ENCODE assay signal across 15 cellular contexts in the genomic region with DNA sequence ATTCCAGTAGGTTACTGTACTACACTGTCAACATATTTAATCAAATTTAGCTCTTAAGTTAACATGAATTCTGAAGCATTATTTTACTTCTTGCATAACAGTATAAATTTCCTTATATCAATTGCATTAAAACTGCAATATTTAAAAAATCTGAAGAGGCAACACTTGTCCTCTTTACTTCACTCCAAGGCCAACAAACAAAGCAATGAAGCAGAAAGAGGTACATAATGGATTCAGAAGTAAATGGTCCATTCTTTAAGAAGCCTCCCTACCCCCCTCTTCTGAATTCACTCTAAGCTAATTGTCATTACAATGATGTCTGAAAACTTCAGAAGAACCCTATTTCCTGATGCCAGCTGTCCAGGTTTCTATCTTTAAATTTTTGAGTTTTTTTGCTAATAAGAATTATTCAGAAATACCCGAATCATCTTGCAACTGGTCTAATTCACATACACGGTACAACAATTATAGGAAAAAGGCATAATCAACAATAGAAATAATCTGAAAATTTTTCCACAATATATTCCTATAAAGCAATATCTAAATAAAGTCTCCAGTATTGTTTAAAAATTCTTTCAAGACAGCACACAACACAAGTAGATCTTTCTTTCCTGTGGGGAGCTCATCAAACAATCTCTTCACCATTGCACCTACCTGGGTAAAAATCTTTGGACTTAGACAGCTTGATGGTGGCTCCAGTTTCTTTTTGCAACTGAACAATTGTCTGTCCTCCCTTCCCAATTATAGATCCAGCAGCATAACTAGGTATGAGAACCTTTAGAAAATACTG. TPM values are rescaled to one million over a fixed set of nuclear protein-coding genes. Genes with fewer than 3 reads are reported as not detected.
A peak's percentile ranks its signal among the peaks of the same experiment; 100 is the strongest.
DNase-seq lines count a peak whose midpoint lies in the region; ATAC-seq and TF ChIP-seq lines count a peak whose summit lies in the region.
"Had no signal": no experiment of that assay in that cellular context is flagged by ENCODE, and none has a peak within 500 bp of the region (broad histone marks: within the 10 kb centered on the region; RNA-seq: fewer than 3 reads in every experiment).

No MANE protein-coding gene starts in this region.

- no peak for TF ChIP-seq POLR2A in thyroid gland (IDR thresholded peaks at IDR 0.05)

- H3K4me1 Mint-ChIP-seq in GM23338 (peaks cover 33% of the 10 kb centered on the region), chondrocyte (ENCODE audit: low read depth) (peaks cover 22% of the 10 kb centered on the region)

- no peak overlapping the region for H3K27ac ChIP-seq in GM23338 (ENCODE audit: low read depth)
- H3K27ac ChIP-seq in lower lobe of right lung: no peak overlapping the region
- H3K27ac ChIP-seq in thyroid gland: no peak overlapping the region

- H3K36me3 Mint-ChIP-seq in GM23338 (ENCODE audit: low read depth) (no peaks in the 10 kb centered on the region), chondrocyte (ENCODE audit: low read depth) (no peaks in the 10 kb centered on the region)

- 0 out of 2 replicates have a peak, but pooled peaks cover 6% of the 10 kb centered on the region for H3K27me3 ChIP-seq in GM23338 (ENCODE audit: insufficient read depth)
- no peaks in the 10 kb centered on the region for H3K27me3 ChIP-seq in lower lobe of right lung (ENCODE audit: low read depth)
- H3K27me3 ChIP-seq in thyroid gland: no peaks in the 10 kb centered on the region

- H3K36me3 ChIP-seq in GM23338 (ENCODE audit: insufficient read depth) (no peaks in the 10 kb centered on the region), lower lobe of right lung (no peaks in the 10 kb centered on the region), thyroid gland (no peaks in the 10 kb centered on the region)
- H3K36me3 ChIP-seq: esophagus squamous epithelium had no signal

- no peak overlapping the region for H2AFZ ChIP-seq in GM23338

- H3K27me3 Mint-ChIP-seq in GM23338 (ENCODE audit: insufficient read depth, low read depth, poor library complexity): peaks cover 7% of the 10 kb centered on the region
- peaks cover 12% of the 10 kb centered on the region for H3K27me3 Mint-ChIP-seq in chondrocyte (ENCODE audit: low read depth)

- H3K4me3 ChIP-seq in GM23338 (peak overlapping the region; percentile 82), fibroblast of pulmonary artery (replicated peaks; ENCODE audit: low read depth, low read length) (peak overlapping the region; percentile 77), lower lobe of right lung (no peak overlapping the region), thyroid gland (replicated peaks in 1 of 3) (no peak overlapping the region)

- no peaks in the 10 kb centered on the region for H3K9me3 Mint-ChIP-seq in GM23338
- H3K9me3 Mint-ChIP-seq in chondrocyte (ENCODE audit: low read depth): no peaks in the 10 kb centered on the region

- H3K4me3 Mint-ChIP-seq in GM23338 (peak overlapping the region; percentile 96), chondrocyte (ENCODE audit: unreplicated experiment) (no peak overlapping the region)

- H3K27ac Mint-ChIP-seq in GM23338 (peak overlapping the region; percentile 31; the same call in 1 of the 2 replicates), chondrocyte (ENCODE audit: unreplicated experiment) (no peak overlapping the region)
- H3K27ac Mint-ChIP-seq: activated naive CD4-positive, alpha-beta T cell treated with anti-CD3 and anti-CD28 coated beads, Interleukin-2, amount 50 U/mL, for 72 hours had no signal

- peaks cover 21% of the 10 kb centered on the region for H3K79me2 ChIP-seq in GM23338 (replicated peaks; ENCODE audit: insufficient read depth)

- no peak for TF ChIP-seq CTCF in GM23338 (conservative IDR thresholded peaks at IDR 0.05; ENCODE audit: low read depth in 2 of 2)
- TF ChIP-seq CTCF in fibroblast of pulmonary artery (IDR thresholded peaks at IDR 0.05; ENCODE audit: low read length, missing control alignments): no peak
- TF ChIP-seq CTCF in chondrocyte (IDR thresholded peaks at IDR 0.05): no peak
- TF ChIP-seq CTCF in lower lobe of right lung (IDR thresholded peaks at IDR 0.05): no peak
- TF ChIP-seq CTCF in thyroid gland (IDR thresholded peaks at IDR 0.05): no peak

- no peaks in the 10 kb centered on the region for H3F3A ChIP-seq in GM23338 (replicated peaks; ENCODE audit: low read depth)

- DNase-seq in GM23338 (ENCODE audit: low spot score) (peak; percentile 15), NCI-H446 treated with DMSO at 0.1 percent for 48 hours (lab: John Stamatoyannopoulos, UW) (peak; percentile 34), fibroblast of pulmonary artery (ENCODE audit: low read depth) (no peak), pons (ENCODE audit: low spot score) (peak; percentile 74), chondrocyte (ENCODE audit: low spot score) (no peak), lower lobe of right lung (no peak), thyroid gland (no peak)
- no peak for DNase-seq in stimulated activated naive CD4-positive, alpha-beta T cell treated with Interleukin-2 at 50 U/mL for 16 hours (lab: John Stamatoyannopoulos, UW)
- DNase-seq: activated CD4-positive, alpha-beta T cell treated with anti-CD3 and anti-CD28 coated beads for 1 hour; esophagus squamous epithelium; RPMI8226; stimulated activated CD4-positive, alpha-beta T cell treated with anti-CD3 and anti-CD28 coated beads, Interleukin-1b, Interleukin-23, amount 100 ng/mL, for 48 hours; stimulated activated CD8-positive, alpha-beta memory T cell treated with anti-CD3 and anti-CD28 coated beads, Interleukin-4, amount 100 ng/mL, for 48 hours; T-helper 1 cell had no signal

- H3K4me1 ChIP-seq in GM23338 (ENCODE audit: insufficient read depth) (peaks cover 27% of the 10 kb centered on the region), lower lobe of right lung (no peaks in the 10 kb centered on the region), thyroid gland (no peaks in the 10 kb centered on the region)

- H4K20me1 ChIP-seq in GM23338 (replicated peaks; ENCODE audit: insufficient read depth): no peaks in the 10 kb centered on the region

- ATAC-seq in GM23338 (no peak), lower lobe of right lung (no peak)
- ATAC-seq: activated naive CD4-positive, alpha-beta T cell treated with anti-CD3 and anti-CD28 coated beads, Interleukin-2, amount 50 U/mL, for 72 hours had no signal

- H3K9me3 ChIP-seq in lower lobe of right lung (no peaks in the 10 kb centered on the region), thyroid gland (no peaks in the 10 kb centered on the region)
- H3K9me3 ChIP-seq: esophagus squamous epithelium had no signal

- no peaks in the 10 kb centered on the region for H3K9me2 ChIP-seq in GM23338 (ENCODE audit: insufficient read depth)

- H3K4me2 ChIP-seq in GM23338: peak overlapping the region; percentile 84

- 88 to 89% methylated on average over 2 of the region's 2 CpGs for WGBS in thyroid gland, 2 donors

- intact Hi-C loops in lower lobe of right lung (cut with DNase I): no loop called here
- intact Hi-C loops in thyroid gland (cut with DNase I): no loop called here

TF ChIP-seq in GM23338, 12 proteins besides CTCF, POLR2A, EP300 and RAD21:
- TF ChIP-seq CREB1 (CRISPR knock-in tag; IDR thresholded peaks at IDR 0.05; ENCODE audit: low read depth): no peak
TF ChIP-seq in GM23338: peak in this region for 0.

RNA-seq across cellular contexts. Expression of gene NOVA1, which starts 2.9 kb away (rescaled TPM):
- 8.1 and 10.9 TPM in 2 replicates for total RNA-seq in GM23338 (2014; rRNA removed; shearing (Covaris generic))
- 11.0 and 11.6 TPM in 2 replicates for polyA plus RNA-seq in GM23338 (2016; fragmentation: Nextera tagmentation; extraction: Ambion mirVana)
- total RNA-seq in chondrocyte (0.97 to 5.4 TPM (median 1.1 TPM) in 3 replicates), lower lobe of right lung (3.4 TPM), thyroid gland (10 to 100 TPM in 1 of 4 donors, 1 to 10 TPM in 3; 6.6 to 18.4 (median 8.3) TPM)

Comparison
In these comparisons a context has a peak if more than half of its experiments do, and no peak if none do; other contexts are left out.
1. DNase-seq: peak in GM23338 (single experiment), NCI-H446 treated with DMSO at 0.1 percent for 48 hours (single experiment) and pons (single experiment); none in fibroblast of pulmonary artery (single experiment), chondrocyte (single experiment), lower lobe of right lung (single experiment), stimulated activated naive CD4-positive, alpha-beta T cell treated with Interleukin-2 at 50 U/mL for 16 hours (single experiment) and thyroid gland (0 of 2).
2. H3K4me3 ChIP-seq: peak in GM23338 (single experiment) and fibroblast of pulmonary artery (single experiment); none in lower lobe of right lung (single experiment) and thyroid gland (0 of 3).